ENCODE assay signal across 28 cellular contexts in genomic region chr17:17175340-17175739, GRCh38. TPM values are rescaled to one million over a fixed set of nuclear protein-coding genes. Genes with fewer than 3 reads are reported as not detected.
DNase-seq lines count a peak whose midpoint lies in the region; ATAC-seq and TF ChIP-seq lines count a peak whose summit lies in the region.
"Had no signal": no experiment of that assay in that cellular context is flagged by ENCODE, and none has a peak within 500 bp of the region (broad histone marks: within the 10 kb centered on the region; RNA-seq: fewer than 3 reads in every experiment).

No MANE protein-coding gene starts in this region.

- H2AFZ ChIP-seq in OCI-LY1 (ENCODE audit: low read length): no peak overlapping the region
- H2AFZ ChIP-seq: GM23338 had no signal

- no peaks in the 10 kb centered on the region for H3F3A ChIP-seq in OCI-LY1 (ENCODE audit: insufficient read depth, low read length)

- H3K9me3 Mint-ChIP-seq in activated naive CD4-positive, alpha-beta T cell treated with anti-CD3 and anti-CD28 coated beads, Interleukin-2, amount 50 U/mL, for 72 hours: no peaks in the 10 kb centered on the region
- no peaks in the 10 kb centered on the region for H3K9me3 Mint-ChIP-seq in memory B cell
- H3K9me3 Mint-ChIP-seq: GM23338; natural killer cell treated with Interleukin-12 subunit alpha and Interleukin-12 subunit beta and Interleukin-15 and Interleukin-18, amount 100 ng/mL, for 72 hours had no signal

- no peaks in the 10 kb centered on the region for H4K20me1 ChIP-seq in OCI-LY1 (ENCODE audit: insufficient read depth, low read length)

- no peaks in the 10 kb centered on the region for H3K9me2 ChIP-seq in OCI-LY1 (ENCODE audit: low read depth, low read length)

- peaks cover 19% of the 10 kb centered on the region for H3K4me1 Mint-ChIP-seq in memory B cell

- WGBS in right cardiac atrium: 90% methylated on average over 8 of the region's 8 CpGs

- H3K36me3 ChIP-seq in OCI-LY1 (ENCODE audit: insufficient read depth, low read length): peaks cover 78% of the 10 kb centered on the region
- peaks cover 11% of the 10 kb centered on the region for H3K36me3 ChIP-seq in mucosa of descending colon (ENCODE audit: low read depth)

- DNase-seq in activated naive CD4-positive, alpha-beta T cell treated with anti-CD3 and anti-CD28 coated beads, Interleukin-2, amount 50 U/mL, for 72 hours (ENCODE audit: low spot score in 2 of 2): no peak
- no peak for DNase-seq in activated naive CD4-positive, alpha-beta T cell (lab: John Stamatoyannopoulos, UW)
- DNase-seq in memory B cell (ENCODE audit: low spot score in 2 of 2) (no peak), NCI-H345 treated with DMSO at 0.1 percent for 48 hours (lab: John Stamatoyannopoulos, UW; ENCODE audit: unreplicated experiment) (no peak), right cardiac atrium (no peak), mucosa of descending colon (no peak)
- DNase-seq: activated CD4-positive, alpha-beta T cell treated with anti-CD3 and anti-CD28 coated beads for 1 hour; activated effector memory CD4-positive, alpha-beta T cell treated with Interleukin-2 at 50 U/mL for 16 hours; amniotic stem cell; DMS 273 treated with DMSO at 0.1 percent for 48 hours; effector CD4-positive, alpha-beta T cell; EL; NCI-H1417; NCI-H2029 treated with DMSO at 0.1 percent for 48 hours; NCI-H2227 treated with DMSO at 0.1 percent for 48 hours; NCI-H69; pancreas; retina; SW 1271; transverse colon had no signal

- no peaks in the 10 kb centered on the region for H3K79me2 ChIP-seq in OCI-LY1 (ENCODE audit: insufficient read depth, low read length)

- H3K4me3 ChIP-seq in OCI-LY1 (ENCODE audit: low read depth, low read length, poor library complexity, severe bottlenecking) (no peak overlapping the region), right cardiac atrium (ENCODE audit: low read length) (no peak overlapping the region), mucosa of descending colon (no peak overlapping the region)
- H3K4me3 ChIP-seq: breast epithelium, GM12878, GM23338, left lung, pancreas, Peyer's patch, transverse colon had no signal

- no peak for ATAC-seq in activated naive CD4-positive, alpha-beta T cell treated with anti-CD3 and anti-CD28 coated beads, Interleukin-2, amount 50 U/mL, for 72 hours
- ATAC-seq in memory B cell (ENCODE audit: low read depth): no peak
- no peak for ATAC-seq in right cardiac atrium
- no peak for ATAC-seq in mucosa of descending colon
- ATAC-seq: GM12878; GM23338; left lung; natural killer cell treated with Interleukin-12 subunit alpha and Interleukin-12 subunit beta and Interleukin-15 and Interleukin-18, amount 100 ng/mL, for 72 hours; pancreas had no signal

- H3K27me3 Mint-ChIP-seq in memory B cell: no peaks in the 10 kb centered on the region
- H3K27me3 Mint-ChIP-seq: natural killer cell treated with Interleukin-12 subunit alpha and Interleukin-12 subunit beta and Interleukin-15 and Interleukin-18, amount 100 ng/mL, for 72 hours had no signal

- H3K27me3 ChIP-seq in OCI-LY1 (ENCODE audit: insufficient read depth, low read length) (no peaks in the 10 kb centered on the region), right cardiac atrium (ENCODE audit: control insufficient read depth, insufficient read depth) (no peaks in the 10 kb centered on the region)
- H3K27me3 ChIP-seq: breast epithelium, left lung, pancreas, Peyer's patch, transverse colon had no signal

- H3K27ac ChIP-seq in OCI-LY1 (ENCODE audit: low read depth, low read length, poor library complexity, severe bottlenecking) (peak overlapping the region; percentile 6), right cardiac atrium (ENCODE audit: low read length) (no peak overlapping the region)
- H3K27ac ChIP-seq: epithelial cell of prostate, pancreas, transverse colon had no signal

- no peak overlapping the region; the same call in 1 of the 2 replicates for H3K9ac ChIP-seq in OCI-LY1 (ENCODE audit: low read length)

- no peaks in the 10 kb centered on the region for H3K9me3 ChIP-seq in OCI-LY1 (ENCODE audit: low read length)
- no peaks in the 10 kb centered on the region for H3K9me3 ChIP-seq in right cardiac atrium (ENCODE audit: control insufficient read depth, low read length)
- no peaks in the 10 kb centered on the region for H3K9me3 ChIP-seq in mucosa of descending colon
- H3K9me3 ChIP-seq: breast epithelium, left lung, pancreas, Peyer's patch, transverse colon had no signal

- intact Hi-C loops in right cardiac atrium (cut with DNase I): no loop called here
- intact Hi-C loops in mucosa of descending colon (cut with DNase I, micrococcal nuclease): no loop called here

- peak overlapping the region; percentile 29 to 57 for H3K27ac Mint-ChIP-seq in activated naive CD4-positive, alpha-beta T cell treated with anti-CD3 and anti-CD28 coated beads, Interleukin-2, amount 50 U/mL, for 72 hours
- H3K27ac Mint-ChIP-seq in memory B cell: peak overlapping the region; percentile 47
- H3K27ac Mint-ChIP-seq: GM23338 had no signal

- peaks cover 16% of the 10 kb centered on the region for H3K4me1 ChIP-seq in OCI-LY1 (ENCODE audit: insufficient read depth, low read length, severe bottlenecking)
- H3K4me1 ChIP-seq in right cardiac atrium (ENCODE audit: control insufficient read depth, insufficient read depth, low read length): no peaks in the 10 kb centered on the region
- no peaks in the 10 kb centered on the region for H3K4me1 ChIP-seq in mucosa of descending colon (ENCODE audit: low read depth)
- H3K4me1 ChIP-seq: breast epithelium, pancreas, transverse colon had no signal

- H3K4me3 Mint-ChIP-seq in memory B cell: no peak overlapping the region
- H3K4me3 Mint-ChIP-seq: GM23338; natural killer cell treated with Interleukin-12 subunit alpha and Interleukin-12 subunit beta and Interleukin-15 and Interleukin-18, amount 100 ng/mL, for 72 hours had no signal

- no peak overlapping the region; the same call in 1 of the 2 replicates for H3K4me2 ChIP-seq in OCI-LY1 (ENCODE audit: low read length)
- H3K4me2 ChIP-seq: GM23338 had no signal

- peaks cover 27 to 32% of the 10 kb centered on the region in 2 donors for H3K36me3 Mint-ChIP-seq in activated naive CD4-positive, alpha-beta T cell treated with anti-CD3 and anti-CD28 coated beads, Interleukin-2, amount 50 U/mL, for 72 hours
- H3K36me3 Mint-ChIP-seq in memory B cell: peaks cover 25% of the 10 kb centered on the region

- TF ChIP-seq CTCF in OCI-LY1 (IDR thresholded peaks at IDR 0.05; ENCODE audit: low read length) (no peak), mucosa of descending colon (IDR thresholded peaks at IDR 0.05) (no peak)

RNA-seq across cellular contexts. Expression of gene PLD6, which starts 30.8 kb away (rescaled TPM):
- total RNA-seq in activated naive CD4-positive, alpha-beta T cell treated with anti-CD3 and anti-CD28 coated beads, Interleukin-2, amount 50 U/mL, for 72 hours: 1 to 10 TPM; 9.2 to 9.6 TPM
- total RNA-seq in right cardiac atrium (1 to 10 TPM; 3.8 to 5.4 (median 4.0) TPM), mucosa of descending colon (10 to 100 TPM in 1 of 3 donors, 1 to 10 TPM in 2; 1.3 to 12.9 (median 2.0) TPM)
- 2.9 TPM for polyA plus RNA-seq in right cardiac atrium
- total RNA-seq: GM23338 had no signal
- polyA plus RNA-seq: GM23338 had no signal
